ENCODE assay signal across 14 cellular contexts in genomic region chr12:101018540-101018939, GRCh38.
A peak's percentile ranks its signal among the peaks of the same experiment; 100 is the strongest.
DNase-seq lines count a peak whose midpoint lies in the region; ATAC-seq and TF ChIP-seq lines count a peak whose summit lies in the region.
"Had no signal": no experiment of that assay in that cellular context is flagged by ENCODE, and none has a peak within 500 bp of the region (broad histone marks: within the 10 kb centered on the region; RNA-seq: fewer than 3 reads in every experiment).

No MANE protein-coding gene starts in this region.

- TF ChIP-seq EP300 in SK-N-SH (IDR thresholded peaks at IDR 0.05; ENCODE audit: borderline replicate concordance in 1 of 2, low read depth in 1 of 2, low read length in 1 of 2) (peak in 1 of 2 experiments; percentile 94; a peak in 2 of 4 replicates), suprapubic skin (IDR thresholded peaks at IDR 0.05) (no peak)

- no peak for TF ChIP-seq RAD21 in SK-N-SH (IDR thresholded peaks at IDR 0.05; ENCODE audit: low read length)

- H3K36me3 Mint-ChIP-seq in activated T-cell treated with anti-CD3 and anti-CD28 coated beads, Interleukin-2, amount 50 U/mL, for 72 hours (ENCODE audit: insufficient read depth in 2 of 2) = no peaks in the 10 kb centered on the region
- H3K36me3 Mint-ChIP-seq: activated naive CD8-positive, alpha-beta T cell treated with anti-CD3 and anti-CD28 coated beads for 36 hours; natural killer cell had no signal

- H3F3A ChIP-seq in SK-N-SH (replicated peaks; ENCODE audit: insufficient read depth) = peaks cover 33% of the 10 kb centered on the region

- no peak overlapping the region for H2AFZ ChIP-seq in SK-N-SH (ENCODE audit: low read depth)

- no peaks in the 10 kb centered on the region for H4K20me1 ChIP-seq in SK-N-SH (ENCODE audit: insufficient read depth)

- CTCF ChIA-PET in SK-N-SH (lab: Yijun Ruan, JAX) = no interaction called here

- H3K27me3 ChIP-seq in SK-N-SH (ENCODE audit: insufficient read depth) (no peaks in the 10 kb centered on the region), suprapubic skin (no peaks in the 10 kb centered on the region)

- H3K27me3 Mint-ChIP-seq in activated T-cell treated with anti-CD3 and anti-CD28 coated beads, Interleukin-2, amount 50 U/mL, for 72 hours (ENCODE audit: low read depth) = no peaks in the 10 kb centered on the region
- H3K27me3 Mint-ChIP-seq: activated CD4-positive, alpha-beta T cell treated with anti-CD3 and anti-CD28 coated beads for 36 hours had no signal

- no peaks in the 10 kb centered on the region for H3K9me2 ChIP-seq in SK-N-SH

- no peak overlapping the region for H3K4me3 ChIP-seq in SK-N-SH (ENCODE audit: low read depth in 2 of 2, low read length in 1 of 2)
- H3K4me3 ChIP-seq in fibroblast of pulmonary artery (replicated peaks; ENCODE audit: low read depth, low read length) = no peak overlapping the region
- no peak overlapping the region for H3K4me3 ChIP-seq in coronary artery
- no peak overlapping the region for H3K4me3 ChIP-seq in suprapubic skin

- POLR2A ChIA-PET in SK-N-SH (lab: Yijun Ruan, JAX) = no interaction called here

- peaks cover 3 to 7% of the 10 kb centered on the region in 2 donors for H3K9me3 Mint-ChIP-seq in activated T-cell treated with anti-CD3 and anti-CD28 coated beads, Interleukin-2, amount 50 U/mL, for 72 hours

- no peak for ATAC-seq in activated T-cell treated with anti-CD3 and anti-CD28 coated beads, Interleukin-2, amount 50 U/mL, for 72 hours (replicated peaks in 1 of 2)
- ATAC-seq: activated CD4-positive, alpha-beta T cell treated with anti-CD3 and anti-CD28 coated beads for 36 hours; natural killer cell had no signal

- peak overlapping the region in 1 of 2 experiments; percentile 82; a peak in 2 of 4 replicates for H3K27ac ChIP-seq in SK-N-SH (ENCODE audit: low read depth in 2 of 2, low read length in 1 of 2)
- H3K27ac ChIP-seq in coronary artery = no peak overlapping the region
- no peak overlapping the region for H3K27ac ChIP-seq in suprapubic skin

- no peak for TF ChIP-seq CTCF in SK-N-SH (IDR thresholded peaks at IDR 0.05)
- no peak for TF ChIP-seq CTCF in fibroblast of pulmonary artery (IDR thresholded peaks at IDR 0.05; ENCODE audit: low read length, missing control alignments)
- TF ChIP-seq CTCF in coronary artery (IDR thresholded peaks at IDR 0.05) = no peak
- no peak for TF ChIP-seq CTCF in suprapubic skin (IDR thresholded peaks at IDR 0.05)

- DNase-seq in H4 (ENCODE audit: low spot score) = peak; percentile 87
- DNase-seq in SK-N-SH = no peak
- DNase-seq in fibroblast of pulmonary artery (ENCODE audit: low read depth) = peak; percentile 91
- peak; percentile 99 for DNase-seq in renal cortical epithelial cell (ENCODE audit: low read depth)
- DNase-seq in coronary artery (ENCODE audit: low spot score) = no peak
- DNase-seq in anterior cingulate cortex (lab: John Stamatoyannopoulos, UW) = no peak
- no peak for DNase-seq in suprapubic skin (ENCODE audit: low spot score in 2 of 2)
- no peak for DNase-seq in activated T-cell treated with anti-CD3 and anti-CD28 coated beads, Interleukin-2, amount 50 U/mL, for 72 hours
- DNase-seq: activated CD4-positive, alpha-beta T cell treated with anti-CD3 and anti-CD28 coated beads for 36 hours; activated naive CD8-positive, alpha-beta T cell treated with anti-CD3 and anti-CD28 coated beads for 36 hours; glutamatergic neuron; natural killer cell; NCI-H1092 treated with DMSO at 0.1 percent for 48 hours; stimulated activated CD4-positive, alpha-beta T cell treated with anti-CD3 and anti-CD28 coated beads, Interleukin-2, amount 100 ng/mL, for 24 hours had no signal

- no peak overlapping the region for H3K4me3 Mint-ChIP-seq in activated T-cell treated with anti-CD3 and anti-CD28 coated beads, Interleukin-2, amount 50 U/mL, for 72 hours
- H3K4me3 Mint-ChIP-seq: activated CD4-positive, alpha-beta T cell treated with anti-CD3 and anti-CD28 coated beads for 36 hours; activated naive CD8-positive, alpha-beta T cell treated with anti-CD3 and anti-CD28 coated beads for 36 hours; natural killer cell had no signal

- H3K4me1 ChIP-seq in SK-N-SH (ENCODE audit: control insufficient read depth in 1 of 2, insufficient read depth in 2 of 2, low read depth in 1 of 2, low read length in 1 of 2) (peaks cover 0 to 31% of the 10 kb centered on the region in 2 experiments; a peak in 2 of 4 replicates), suprapubic skin (peaks cover 13% of the 10 kb centered on the region)

- H3K79me2 ChIP-seq in SK-N-SH (ENCODE audit: insufficient read depth) = no peaks in the 10 kb centered on the region

- no peak for TF ChIP-seq POLR2A in suprapubic skin (IDR thresholded peaks at IDR 0.05)

- H3K4me1 Mint-ChIP-seq in activated T-cell treated with anti-CD3 and anti-CD28 coated beads, Interleukin-2, amount 50 U/mL, for 72 hours (ENCODE audit: low read depth) = no peaks in the 10 kb centered on the region
- H3K4me1 Mint-ChIP-seq: activated CD4-positive, alpha-beta T cell treated with anti-CD3 and anti-CD28 coated beads for 36 hours; activated naive CD8-positive, alpha-beta T cell treated with anti-CD3 and anti-CD28 coated beads for 36 hours; natural killer cell had no signal

- H3K9me3 ChIP-seq in SK-N-SH (no peaks in the 10 kb centered on the region), suprapubic skin (no peaks in the 10 kb centered on the region)

- WGBS in SK-N-SH (ENCODE audit: low lambda C conversion rate) = 6% methylated on average over 2 of the region's 2 CpGs
- 60% methylated on average over 2 of the region's 2 CpGs for WGBS in suprapubic skin

- no peak overlapping the region for H3K27ac Mint-ChIP-seq in activated T-cell treated with anti-CD3 and anti-CD28 coated beads, Interleukin-2, amount 50 U/mL, for 72 hours
- H3K27ac Mint-ChIP-seq: activated CD4-positive, alpha-beta T cell treated with anti-CD3 and anti-CD28 coated beads for 36 hours; activated naive CD8-positive, alpha-beta T cell treated with anti-CD3 and anti-CD28 coated beads for 36 hours; natural killer cell had no signal

- H3K36me3 ChIP-seq in SK-N-SH (replicated peaks in 1 of 2; ENCODE audit: control insufficient read depth in 1 of 2, insufficient read depth in 2 of 2, low read length in 1 of 2) (no peaks in the 10 kb centered on the region), suprapubic skin (no peaks in the 10 kb centered on the region)

- peak overlapping the region; percentile 43; the same call in 1 of the 2 replicates for H3K4me2 ChIP-seq in SK-N-SH

- H3K9ac ChIP-seq in SK-N-SH = peak overlapping the region; percentile 45

TF ChIP-seq in SK-N-SH, 30 proteins besides CTCF, POLR2A, EP300 and RAD21 (continues in another document):
- TF ChIP-seq RFX5 (IDR thresholded peaks at IDR 0.05; ENCODE audit: low read length) = no peak
- no peak for TF ChIP-seq SIN3A (IDR thresholded peaks at IDR 0.05; ENCODE audit: borderline replicate concordance, low read depth, low read length)
- TF ChIP-seq POLR2AphosphoS5 (IDR thresholded peaks at IDR 0.05; ENCODE audit: low read depth, low read length) = peak; percentile 43; the same call in 1 of the 2 replicates
- TF ChIP-seq JUND (IDR thresholded peaks at IDR 0.05) = peak; percentile 93
- no peak for TF ChIP-seq TAF1 (IDR thresholded peaks at IDR 0.05; ENCODE audit: borderline replicate concordance, low read depth, low read length)
- TF ChIP-seq USF1 (IDR thresholded peaks at IDR 0.05; ENCODE audit: borderline replicate concordance, low read depth) = no peak
- no peak for TF ChIP-seq GATA2 (CRISPR knock-in tag; IDR thresholded peaks at IDR 0.05)
- no peak for TF ChIP-seq IRF3 (IDR thresholded peaks at IDR 0.05; ENCODE audit: low read depth, low read length)
- TF ChIP-seq TEAD4 (IDR thresholded peaks at IDR 0.05; ENCODE audit: borderline replicate concordance, insufficient read depth) = peak; percentile 84
- TF ChIP-seq FOXJ3 (CRISPR knock-in tag; IDR thresholded peaks at IDR 0.05) = no peak
- TF ChIP-seq NFIC (IDR thresholded peaks at IDR 0.05; ENCODE audit: borderline replicate concordance) = peak; percentile 86
- no peak for TF ChIP-seq USF2 (IDR thresholded peaks at IDR 0.05; ENCODE audit: borderline replicate concordance, low read depth, low read length)
- TF ChIP-seq RCOR1 (IDR thresholded peaks at IDR 0.05; ENCODE audit: low read length) = no peak
- peak; percentile 61 for TF ChIP-seq MAX (IDR thresholded peaks at IDR 0.05; ENCODE audit: low read depth)
- no peak for TF ChIP-seq CHD2 (IDR thresholded peaks at IDR 0.05; ENCODE audit: low read length, partially characterized antibody)

Comparison
In these comparisons a context has a peak if more than half of its experiments do, and no peak if none do; other contexts are left out.
1. DNase-seq: peak in H4 (single experiment), fibroblast of pulmonary artery (single experiment) and renal cortical epithelial cell (single experiment); none in SK-N-SH (single experiment), coronary artery (single experiment), anterior cingulate cortex (0 of 58), suprapubic skin (0 of 2) and activated T-cell treated with anti-CD3 and anti-CD28 coated beads, Interleukin-2, amount 50 U/mL, for 72 hours (0 of 2).